In genomic region chr3:100708644-100708988, GRCh38 we compare ENCODE assay signal across 1 cellular context.
A peak's percentile ranks its signal among the peaks of the same experiment; 100 is the strongest.
TF ChIP-seq lines count a peak whose summit lies in the region.

No MANE protein-coding gene starts in this region.

TF ChIP-seq in GM12878, 131 proteins besides CTCF, POLR2A, EP300 and RAD21:
- TF ChIP-seq NKRF (conservative IDR thresholded peaks at IDR 0.05): no peak
- TF ChIP-seq LARP7 (IDR thresholded peaks at IDR 0.05): peak; percentile 43; the same call in 1 of the 2 replicates
- TF ChIP-seq ZNF207 (IDR thresholded peaks at IDR 0.05; ENCODE audit: borderline replicate concordance): 0 out of 2 replicates have a peak, but pooled peaks have one; percentile 17
- TF ChIP-seq, protein P1, sequence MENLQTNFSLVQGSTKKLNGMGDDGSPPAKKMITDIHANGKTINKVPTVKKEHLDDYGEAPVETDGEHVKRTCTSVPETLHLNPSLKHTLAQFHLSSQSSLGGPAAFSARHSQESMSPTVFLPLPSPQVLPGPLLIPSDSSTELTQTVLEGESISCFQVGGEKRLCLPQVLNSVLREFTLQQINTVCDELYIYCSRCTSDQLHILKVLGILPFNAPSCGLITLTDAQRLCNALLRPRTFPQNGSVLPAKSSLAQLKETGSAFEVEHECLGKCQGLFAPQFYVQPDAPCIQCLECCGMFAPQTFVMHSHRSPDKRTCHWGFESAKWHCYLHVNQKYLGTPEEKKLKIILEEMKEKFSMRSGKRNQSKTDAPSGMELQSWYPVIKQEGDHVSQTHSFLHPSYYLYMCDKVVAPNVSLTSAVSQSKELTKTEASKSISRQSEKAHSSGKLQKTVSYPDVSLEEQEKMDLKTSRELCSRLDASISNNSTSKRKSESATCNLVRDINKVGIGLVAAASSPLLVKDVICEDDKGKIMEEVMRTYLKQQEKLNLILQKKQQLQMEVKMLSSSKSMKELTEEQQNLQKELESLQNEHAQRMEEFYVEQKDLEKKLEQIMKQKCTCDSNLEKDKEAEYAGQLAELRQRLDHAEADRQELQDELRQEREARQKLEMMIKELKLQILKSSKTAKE (IDR thresholded peaks at IDR 0.05; ENCODE audit: low read depth, poor library complexity, severe bottlenecking): peak; percentile 50
- TF ChIP-seq YBX1 (IDR thresholded peaks at IDR 0.05): no peak
- no peak for TF ChIP-seq WRNIP1 (IDR thresholded peaks at IDR 0.05; ENCODE audit: borderline replicate concordance, low read depth, low read length)
- peak; percentile 58; the same call in 1 of the 2 replicates for TF ChIP-seq MLLT1 (IDR thresholded peaks at IDR 0.05)
